In the genomic region with DNA sequence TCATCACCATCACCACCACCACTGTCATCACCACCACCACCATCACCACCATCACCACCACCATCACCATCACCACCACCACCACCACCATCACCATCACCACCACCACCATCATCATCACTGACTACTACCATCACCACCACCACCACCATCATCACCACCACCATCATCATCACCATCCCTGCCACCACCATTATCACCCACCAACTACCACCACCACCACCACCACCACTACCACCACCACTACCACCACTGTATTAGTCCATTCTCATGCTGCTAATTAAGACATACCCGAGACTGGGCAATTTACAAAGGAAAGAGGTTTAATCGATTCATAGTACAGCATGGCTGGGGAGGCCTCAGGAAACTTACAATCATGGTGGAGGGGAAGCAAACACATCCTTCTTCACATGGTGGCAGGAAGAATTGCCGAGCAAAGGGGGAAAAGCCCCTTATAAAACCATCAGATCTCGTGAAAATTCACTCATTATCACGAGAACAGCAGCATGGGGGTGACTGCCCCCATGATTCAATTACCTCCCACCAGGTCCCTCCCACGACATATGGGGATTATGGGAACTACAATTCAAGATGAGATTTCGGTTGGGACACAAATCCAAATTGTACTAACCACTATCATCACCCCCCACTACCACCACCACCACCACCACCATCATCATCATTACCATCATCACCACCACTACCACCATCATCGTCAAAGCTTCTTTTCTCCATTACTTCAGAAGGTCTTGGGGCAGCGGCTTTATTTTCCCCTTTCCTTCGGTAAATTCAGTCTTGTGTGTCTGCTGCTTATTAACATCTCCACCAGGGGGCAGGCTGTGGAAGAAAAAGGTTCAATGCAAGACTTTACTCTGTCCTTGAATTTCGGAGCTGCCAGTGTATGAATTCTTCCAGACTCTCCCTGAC, we compare ENCODE assay signal across 8 cellular contexts. TPM values are rescaled to one million over a fixed set of nuclear protein-coding genes. Genes with fewer than 3 reads are reported as not detected.
DNase-seq lines count a peak whose midpoint lies in the region; ATAC-seq and TF ChIP-seq lines count a peak whose summit lies in the region.
"Not testable (repeated sequence)": the region's sequence is repeated elsewhere in the genome, so short reads cannot be mapped to it uniquely, and the experiment has no call there.

No MANE protein-coding gene starts in this region.

- not testable (repeated sequence) for H3K9me3 Mint-ChIP-seq in CD8-positive, alpha-beta T cell; T-cell; naive thymus-derived CD4-positive, alpha-beta T cell

- not testable (repeated sequence) for H3K4me3 ChIP-seq in CD8-positive, alpha-beta T cell (ENCODE audit: low read depth, low read length); HCT116 (replicated peaks in 1 of 2; ENCODE audit: low read depth in 1 of 2, low read length in 2 of 2); adrenal gland; gastroesophageal sphincter; naive thymus-derived CD4-positive, alpha-beta T cell (ENCODE audit: low read length)

- not testable (repeated sequence) for H4K20me1 ChIP-seq in HCT116 (ENCODE audit: insufficient read depth)

- not testable (repeated sequence) for H3K9me3 ChIP-seq in CD8-positive, alpha-beta T cell (ENCODE audit: low read length); HCT116 (ENCODE audit: control insufficient read depth in 1 of 2, insufficient read depth in 1 of 2, low read depth in 1 of 2, low read length in 2 of 2); adrenal gland (replicated peaks in 1 of 3); gastroesophageal sphincter; naive thymus-derived CD4-positive, alpha-beta T cell (ENCODE audit: control insufficient read depth in 2 of 3, low read length in 3 of 3)

- peaks cover 10% of the 10 kb centered on the region for H3K27me3 Mint-ChIP-seq in CD8-positive, alpha-beta T cell (ENCODE audit: low read depth)
- peaks cover 8 to 27% of the 10 kb centered on the region in 2 donors for H3K27me3 Mint-ChIP-seq in T-cell
- peaks cover 0 to 17% (median 13%) of the 10 kb centered on the region in 5 donors for H3K27me3 Mint-ChIP-seq in naive thymus-derived CD4-positive, alpha-beta T cell

- POLR2A ChIA-PET in CD8-positive, alpha-beta T cell (lab: Charles Lee): interaction anchor here (0.7 kb wide), 1 partner anchor 14 kb away, joined by 4 read pairs; no protein-coding TSS in a partner anchor
- POLR2A ChIA-PET in HCT116 (lab: Charles Lee); T-cell (lab: Charles Lee); naive thymus-derived CD4-positive, alpha-beta T cell (lab: Charles Lee): not testable (repeated sequence)

- TF ChIP-seq CTCF in CD8-positive, alpha-beta T cell (IDR thresholded peaks at IDR 0.05): peak; percentile 54
- peak; percentile 41 to 87 (median 75); a peak in 5 of 6 replicates for TF ChIP-seq CTCF in HCT116 (IDR thresholded peaks at IDR 0.05 in 2 of 3, conservative IDR thresholded peaks at IDR 0.05 in 1 of 3; ENCODE audit: borderline replicate concordance in 1 of 3, insufficient read depth in 1 of 3, low read depth in 2 of 3, low read length in 2 of 3)
- peak; percentile 72 to 86 (median 80) for TF ChIP-seq CTCF in adrenal gland (IDR thresholded peaks at IDR 0.05)
- peak; percentile 59 to 76 (median 69) for TF ChIP-seq CTCF in gastroesophageal sphincter (IDR thresholded peaks at IDR 0.05)

- WGBS in adrenal gland, 4 donors: 51 to 55% (median 54%) methylated on average over 11 of the region's 11 CpGs
- WGBS in gastroesophageal sphincter (ENCODE audit: low coverage in 1 of 2), 2 donors: 0 to 47% methylated on average over 2 to 10 of the region's 11 CpGs

- not testable (repeated sequence) for H3K4me3 Mint-ChIP-seq in CD8-positive, alpha-beta T cell; T-cell; naive thymus-derived CD4-positive, alpha-beta T cell

- H3K27ac ChIP-seq in CD8-positive, alpha-beta T cell (ENCODE audit: low read depth, low read length); HCT116 (ENCODE audit: low read depth, low read length); adrenal gland; gastroesophageal sphincter; naive thymus-derived CD4-positive, alpha-beta T cell (ENCODE audit: low read depth, low read length): not testable (repeated sequence)

- peak; percentile 6 to 50 (median 31) for DNase-seq in CD8-positive, alpha-beta T cell
- DNase-seq in HCT116 (ENCODE audit: low read depth, low spot score): peak; percentile 63
- DNase-seq in NCI-H2171 treated with DMSO at 0.1 percent for 48 hours (lab: John Stamatoyannopoulos, UW): peak; percentile 73
- peak in 31 of 34 experiments; percentile 0 to 49 (median 27) for DNase-seq in T-cell
- DNase-seq in adrenal gland: peak; percentile 73 to 91 (median 81)
- peak in 8 of 9 donors; percentile 1 to 45 (median 31) for DNase-seq in naive thymus-derived CD4-positive, alpha-beta T cell
- DNase-seq in stimulated activated CD8-positive, alpha-beta memory T cell treated with anti-CD3 and anti-CD28 coated beads, Interleukin-2, amount 100 ng/mL, for 48 hours (ENCODE audit: low read depth in 2 of 2): peak; percentile 11 to 30

- H3K4me2 ChIP-seq in HCT116 (ENCODE audit: low read length): peak overlapping the region; percentile 18; the same call in 1 of the 2 replicates

- intact Hi-C loops in CD8-positive, alpha-beta T cell (cut with DNase I, micrococcal nuclease): loop anchor here in 1 of 2 experiments (2.0 kb wide), 2 partner anchors 473 to 815 kb away; no protein-coding TSS in a partner anchor
- intact Hi-C loops in HCT116 (cut with micrococcal nuclease) (loop anchor here (2.0 kb wide), 1 partner anchor 473 kb away; no protein-coding TSS in a partner anchor), adrenal gland (cut with DNase I) (loop anchor here in 1 of 2 donors (10.0 kb wide), 1 partner anchor 79 kb away; no protein-coding TSS in a partner anchor)
- intact Hi-C loops in naive thymus-derived CD4-positive, alpha-beta T cell (cut with micrococcal nuclease): loop anchor here (2.0 to 10.0 kb wide), 3 partner anchors 473 to 1039 kb away; no protein-coding TSS in a partner anchor

- not testable (repeated sequence) for H3K36me3 Mint-ChIP-seq in CD8-positive, alpha-beta T cell; T-cell; naive thymus-derived CD4-positive, alpha-beta T cell

- H3K4me1 Mint-ChIP-seq in CD8-positive, alpha-beta T cell (ENCODE audit: low read depth): not testable (repeated sequence)
- H3K4me1 Mint-ChIP-seq in T-cell: peaks cover 2 to 10% (median 8%) of the 10 kb centered on the region in 3 donors
- peaks cover 3 to 11% (median 4%) of the 10 kb centered on the region in 7 donors for H3K4me1 Mint-ChIP-seq in naive thymus-derived CD4-positive, alpha-beta T cell

- RAD21 ChIA-PET in HCT116 (lab: Charles Lee; ENCODE audit: low non-redundant PET in 1 of 2, low total read pairs in 2 of 2, uncharacterized antibody in 2 of 2, unreplicated experiment in 2 of 2): interaction anchor here in 1 of 2 experiments (0.6 kb wide), 1 partner anchor 986 kb away, joined by 3 read pairs; a partner anchor contains a TSS

- peak; percentile 55 for TF ChIP-seq RAD21 in HCT116 (IDR thresholded peaks at IDR 0.05; ENCODE audit: low read depth)

- ATAC-seq in CD8-positive, alpha-beta T cell: peak; percentile 34
- ATAC-seq in HCT116 (peak; percentile 90), gastroesophageal sphincter (peak; percentile 70)
- not testable (repeated sequence) for ATAC-seq in T-cell (replicated peaks in 1 of 4)
- ATAC-seq in naive thymus-derived CD4-positive, alpha-beta T cell: peak; percentile 60

- H2AFZ ChIP-seq in HCT116 (ENCODE audit: low read depth, low read length, poor library complexity, severe bottlenecking): not testable (repeated sequence)

- not testable (repeated sequence) for H3K27me3 ChIP-seq in CD8-positive, alpha-beta T cell (ENCODE audit: insufficient read depth, low read length); HCT116 (ENCODE audit: insufficient read depth, low read length); adrenal gland; gastroesophageal sphincter; naive thymus-derived CD4-positive, alpha-beta T cell (ENCODE audit: control insufficient read depth in 2 of 2, insufficient read depth in 2 of 2, low read length in 2 of 2)

- H3K27ac Mint-ChIP-seq in CD8-positive, alpha-beta T cell; T-cell; naive thymus-derived CD4-positive, alpha-beta T cell: not testable (repeated sequence)

- not testable (repeated sequence) for BruUV-seq in HCT116 (replicated peaks; lab: Mats Ljungman, UMichigan)

- H3K36me3 ChIP-seq in CD8-positive, alpha-beta T cell (ENCODE audit: insufficient read depth, low read length); HCT116 (ENCODE audit: control insufficient read depth in 1 of 2, insufficient read depth in 2 of 2, low read length in 2 of 2); adrenal gland (replicated peaks in 1 of 2); gastroesophageal sphincter; naive thymus-derived CD4-positive, alpha-beta T cell (ENCODE audit: control insufficient read depth in 2 of 3, insufficient read depth in 3 of 3, low read length in 3 of 3): not testable (repeated sequence)

- not testable (repeated sequence) for H3K9me2 ChIP-seq in HCT116 (ENCODE audit: insufficient read depth)

- H3K79me2 ChIP-seq in HCT116 (ENCODE audit: insufficient read depth, low read length): not testable (repeated sequence)

- CTCF ChIA-PET in CD8-positive, alpha-beta T cell (lab: Charles Lee): interaction anchor here (0.7 to 1.6 kb wide), 8 partner anchors 9 to 815 kb away, joined by 3 to 8 read pairs (median 3); no protein-coding TSS in a partner anchor
- CTCF ChIA-PET in HCT116 (lab: Charles Lee): interaction anchor here (0.7 to 1.4 kb wide), 11 partner anchors 11 to 816 kb away, joined by 3 to 39 read pairs (median 5); a partner anchor contains a TSS
- CTCF ChIA-PET in T-cell (lab: Charles Lee); naive thymus-derived CD4-positive, alpha-beta T cell (lab: Charles Lee): not testable (repeated sequence)

- not testable (repeated sequence) for TF ChIP-seq EP300 in gastroesophageal sphincter (IDR thresholded peaks at IDR 0.05)

- not testable (repeated sequence) for H3K9ac ChIP-seq in HCT116 (ENCODE audit: low read length)

- H3K4me1 ChIP-seq in CD8-positive, alpha-beta T cell (ENCODE audit: insufficient read depth, low read length); HCT116 (ENCODE audit: control insufficient read depth in 1 of 2, insufficient read depth in 2 of 2, low read length in 2 of 2); adrenal gland (replicated peaks in 1 of 2); naive thymus-derived CD4-positive, alpha-beta T cell (ENCODE audit: control insufficient read depth in 2 of 2, insufficient read depth in 2 of 2, low read length in 2 of 2): not testable (repeated sequence)
- peaks cover 0 to 13% (median 0%) of the 10 kb centered on the region in 3 donors for H3K4me1 ChIP-seq in gastroesophageal sphincter

- TF ChIP-seq POLR2A in HCT116 (IDR thresholded peaks at IDR 0.05; ENCODE audit: borderline replicate concordance, extremely low read depth, insufficient read depth, insufficient read length); adrenal gland (IDR thresholded peaks at IDR 0.05); gastroesophageal sphincter (IDR thresholded peaks at IDR 0.05): not testable (repeated sequence)

RNA-seq across cellular contexts. Expression of a gene that starts 53.6 kb away (rescaled TPM):
- total RNA-seq in CD8-positive, alpha-beta T cell: 10 to 100 TPM; 53.0 to 53.4 TPM
- total RNA-seq in HCT116 (2021; ENCODE audit: unreplicated experiment) (31.1 TPM), T-cell (10 to 100 TPM; 57.5 to 71.9 (median 62.4) TPM), adrenal gland (10 to 100 TPM in 7 of 8 donors, 1 to 10 TPM in 1; 9.6 to 24.0 (median 18.1) TPM), gastroesophageal sphincter (10 to 100 TPM; 10.7 to 19.9 (median 16.1) TPM)
- 15.1 and 17.5 TPM in 2 replicates for polyA plus RNA-seq in HCT116 (2012)
- polyA plus RNA-seq in adrenal gland: 10 to 100 TPM; 12.6 to 17.6 (median 15.8) TPM
- 10 to 100 TPM; 54.8 to 69.7 (median 64.7) TPM for total RNA-seq in naive thymus-derived CD4-positive, alpha-beta T cell
- polyA plus RNA-seq in naive thymus-derived CD4-positive, alpha-beta T cell: 10 to 100 TPM; 20.4 to 44.5 TPM

Comparison
In these comparisons a context has a peak if more than half of its experiments do, and no peak if none do; other contexts are left out.
1. DNase-seq: peak in every context shown above with its lines; median percentile 81 in adrenal gland; 73 in NCI-H2171 treated with DMSO at 0.1 percent for 48 hours; 63 in HCT116; 31 in CD8-positive, alpha-beta T cell; 31 in naive thymus-derived CD4-positive, alpha-beta T cell; 27 in T-cell; 20 in stimulated activated CD8-positive, alpha-beta memory T cell treated with anti-CD3 and anti-CD28 coated beads, Interleukin-2, amount 100 ng/mL, for 48 hours.